Comparison of ENCODE assay signal across 37 cellular contexts in genomic region chr3:171691485-171691884, GRCh38.
"Had no signal": no experiment of that assay in that cellular context is flagged by ENCODE, and none has a peak within 500 bp of the region (broad histone marks: within the 10 kb centered on the region; RNA-seq: fewer than 3 reads in every experiment).

No MANE protein-coding gene starts in this region.

- DNase-seq: activated B cell treated with CpG ODN at 0.5 μM for 24 hours; activated CD4-positive, alpha-beta memory T cell treated with anti-CD3 and anti-CD28 coated beads for 36 hours; activated CD4-positive, alpha-beta T cell treated with anti-CD3 and anti-CD28 coated beads for 1 hour; activated CD4-positive, alpha-beta T cell treated with anti-CD3 and anti-CD28 coated beads for 36 hours; activated CD4-positive, alpha-beta T cell treated with anti-CD3 and anti-CD28 coated beads for 48 hours; activated CD4-positive, alpha-beta T cell treated with anti-CD3 and anti-CD28 coated beads, Interleukin-2, amount 50 U/mL, for 1 hour; activated CD4-positive, alpha-beta T cell treated with anti-CD3 and anti-CD28 coated beads, Interleukin-2, amount 50 U/mL, for 4 hours; activated CD8-positive, alpha-beta memory T cell treated with anti-CD3 and anti-CD28 coated beads, Interleukin-2, amount 50 U/mL, for 4 hours; activated CD8-positive, alpha-beta T cell treated with anti-CD3 and anti-CD28 coated beads for 36 hours; activated effector memory CD4-positive, alpha-beta T cell treated with anti-CD3 and anti-CD28 coated beads, Interleukin-2, amount 50 U/mL, for 16 hours; activated gamma-delta T cell treated with Interleukin-2 at 50 U/mL for 16 hours; activated naive CD4-positive, alpha-beta T cell; activated naive CD4-positive, alpha-beta T cell treated with anti-CD3 and anti-CD28 coated beads for 36 hours; activated naive CD4-positive, alpha-beta T cell treated with anti-CD3 and anti-CD28 coated beads, Interleukin-2, amount 50 U/mL, for 16 hours; activated naive CD8-positive, alpha-beta T cell treated with anti-CD3 and anti-CD28 coated beads for 36 hours; activated T-cell treated with anti-CD3 and anti-CD28 coated beads for 4 hours; activated T-cell treated with anti-CD3 and anti-CD28 coated beads, Interleukin-2, amount 50 U/mL, for 1 hour; activated T-cell treated with anti-CD3 and anti-CD28 coated beads, Interleukin-2, amount 50 U/mL, for 4 hours; activated T-cell treated with anti-CD3 and anti-CD28 coated beads, Interleukin-2, amount 50 U/mL, for 72 hours; adrenal gland; amniotic stem cell; aorta; body of pancreas; brain microvascular endothelial cell; central memory CD4-positive, alpha-beta T cell; T-helper 1 cell; T-helper 2 cell; T-helper 9 cell had no signal

- H3K4me3 ChIP-seq: adrenal gland, body of pancreas, breast epithelium had no signal

- H3K4me3 Mint-ChIP-seq: activated B cell treated with CpG ODN at 0.5 μM for 24 hours; activated CD4-positive, alpha-beta memory T cell treated with anti-CD3 and anti-CD28 coated beads for 36 hours; activated CD4-positive, alpha-beta T cell treated with anti-CD3 and anti-CD28 coated beads for 36 hours; activated CD8-positive, alpha-beta T cell treated with anti-CD3 and anti-CD28 coated beads for 36 hours; activated naive CD4-positive, alpha-beta T cell treated with anti-CD3 and anti-CD28 coated beads for 36 hours; activated naive CD8-positive, alpha-beta T cell treated with anti-CD3 and anti-CD28 coated beads for 36 hours; activated T-cell treated with anti-CD3 and anti-CD28 coated beads, Interleukin-2, amount 50 U/mL, for 4 hours; activated T-helper 1 cell treated with anti-CD3 and anti-CD28 coated beads, Interleukin-12 subunit alpha, Interleukin-12 subunit beta, Interleukin-2, Interleukin-4 antibody, amounts not matched to agents 30 ng/mL and 10 ng/mL and 1 ng/mL, durations not matched to agents 14 hours and 24 hours and 36 hours; activated T-helper 17 cell treated with anti-CD3 and anti-CD28 coated beads, Interleukin-2, amount 50 U/mL, for 72 hours; T-helper 1 cell treated with Interleukin-12 subunit alpha and Interleukin-12 subunit beta and Interleukin-4 antibody, amounts not matched to agents 30 μg/mL and 1 μg/mL, for 36 hours; T-helper 2 cell treated with Interferon-gamma antibody and Interleukin-4, amounts not matched to agents 5 μg/mL and 100 μg/mL, for 36 hours had no signal

- H3K36me3 Mint-ChIP-seq: activated CD4-positive, alpha-beta memory T cell treated with anti-CD3 and anti-CD28 coated beads for 36 hours; activated naive CD4-positive, alpha-beta T cell treated with anti-CD3 and anti-CD28 coated beads, Interleukin-2, amount 50 U/mL, for 72 hours; activated naive CD8-positive, alpha-beta T cell treated with anti-CD3 and anti-CD28 coated beads for 36 hours had no signal

- ATAC-seq: activated CD4-positive, alpha-beta T cell treated with anti-CD3 and anti-CD28 coated beads for 36 hours; activated CD8-positive, alpha-beta T cell treated with anti-CD3 and anti-CD28 coated beads for 36 hours; activated naive CD4-positive, alpha-beta T cell treated with anti-CD3 and anti-CD28 coated beads, Interleukin-2, amount 50 U/mL, for 72 hours; activated T-cell treated with anti-CD3 and anti-CD28 coated beads, Interleukin-2, amount 50 U/mL, for 4 hours; activated T-cell treated with anti-CD3 and anti-CD28 coated beads, Interleukin-2, amount 50 U/mL, for 72 hours; activated T-helper 17 cell treated with anti-CD3 and anti-CD28 coated beads, Interleukin-2, amount 50 U/mL, for 72 hours; body of pancreas had no signal

- H3K27me3 Mint-ChIP-seq: activated B cell treated with CpG ODN at 0.5 μM for 24 hours; activated T-helper 17 cell treated with anti-CD3 and anti-CD28 coated beads, Interleukin-2, amount 50 U/mL, for 72 hours had no signal

- H3K9me3 Mint-ChIP-seq: activated B cell treated with CpG ODN at 0.5 μM for 24 hours; activated CD4-positive, alpha-beta memory T cell treated with anti-CD3 and anti-CD28 coated beads for 36 hours; activated CD8-positive, alpha-beta T cell treated with anti-CD3 and anti-CD28 coated beads for 36 hours; activated naive CD4-positive, alpha-beta T cell treated with anti-CD3 and anti-CD28 coated beads for 36 hours; activated naive CD4-positive, alpha-beta T cell treated with anti-CD3 and anti-CD28 coated beads, Interleukin-2, amount 50 U/mL, for 72 hours; activated naive CD8-positive, alpha-beta T cell treated with anti-CD3 and anti-CD28 coated beads for 36 hours; activated T-cell treated with anti-CD3 and anti-CD28 coated beads, Interleukin-2, amount 50 U/mL, for 4 hours; activated T-cell treated with anti-CD3 and anti-CD28 coated beads, Interleukin-2, amount 50 U/mL, for 72 hours; activated T-helper 1 cell treated with anti-CD3 and anti-CD28 coated beads, Interleukin-12 subunit alpha, Interleukin-12 subunit beta, Interleukin-2, Interleukin-4 antibody, amounts not matched to agents 30 ng/mL and 10 ng/mL and 1 ng/mL, durations not matched to agents 14 hours and 24 hours and 36 hours; activated T-helper 17 cell treated with anti-CD3 and anti-CD28 coated beads, Interleukin-2, amount 50 U/mL, for 72 hours; T-helper 1 cell treated with Interleukin-12 subunit alpha and Interleukin-12 subunit beta and Interleukin-4 antibody, amounts not matched to agents 30 μg/mL and 1 μg/mL, for 36 hours; T-helper 2 cell treated with Interferon-gamma antibody and Interleukin-4, amounts not matched to agents 5 μg/mL and 100 μg/mL, for 36 hours had no signal

- H3K9me3 ChIP-seq: adrenal gland, body of pancreas, breast epithelium had no signal

- H3K4me1 ChIP-seq: body of pancreas, breast epithelium had no signal

- H3K27ac ChIP-seq: brain microvascular endothelial cell, breast epithelium, VCaP had no signal

- H3K27me3 ChIP-seq: adrenal gland, body of pancreas, brain microvascular endothelial cell, breast epithelium had no signal

- H3K36me3 ChIP-seq: breast epithelium had no signal

- H3K27ac Mint-ChIP-seq: activated B cell treated with CpG ODN at 0.5 μM for 24 hours; activated CD4-positive, alpha-beta memory T cell treated with anti-CD3 and anti-CD28 coated beads for 36 hours; activated CD4-positive, alpha-beta T cell treated with anti-CD3 and anti-CD28 coated beads for 36 hours; activated CD8-positive, alpha-beta T cell treated with anti-CD3 and anti-CD28 coated beads for 36 hours; activated naive CD4-positive, alpha-beta T cell treated with anti-CD3 and anti-CD28 coated beads for 36 hours; activated naive CD4-positive, alpha-beta T cell treated with anti-CD3 and anti-CD28 coated beads, Interleukin-2, amount 50 U/mL, for 72 hours; activated naive CD8-positive, alpha-beta T cell treated with anti-CD3 and anti-CD28 coated beads for 36 hours; activated T-cell treated with anti-CD3 and anti-CD28 coated beads, Interleukin-2, amount 50 U/mL, for 72 hours; activated T-helper 1 cell treated with anti-CD3 and anti-CD28 coated beads, Interleukin-12 subunit alpha, Interleukin-12 subunit beta, Interleukin-2, Interleukin-4 antibody, amounts not matched to agents 30 ng/mL and 10 ng/mL and 1 ng/mL, durations not matched to agents 14 hours and 24 hours and 36 hours; activated T-helper 17 cell treated with anti-CD3 and anti-CD28 coated beads, Interleukin-2, amount 50 U/mL, for 72 hours; T-helper 1 cell treated with Interleukin-12 subunit alpha and Interleukin-12 subunit beta and Interleukin-4 antibody, amounts not matched to agents 30 μg/mL and 1 μg/mL, for 36 hours; T-helper 2 cell treated with Interferon-gamma antibody and Interleukin-4, amounts not matched to agents 5 μg/mL and 100 μg/mL, for 36 hours had no signal

- FAIRE-seq: astrocyte, TTC549 had no signal
